In genomic region chr4:78386679-78387078, GRCh38 we compare ENCODE assay signal across 3 cellular contexts.
"Had no signal": no experiment of that assay in that cellular context is flagged by ENCODE, and none has a peak within 500 bp of the region (broad histone marks: within the 10 kb centered on the region; RNA-seq: fewer than 3 reads in every experiment).

No MANE protein-coding gene starts in this region.

- H3K4me3 ChIP-seq: GM12878 had no signal

- DNase-seq: GDM1, GF-D8 had no signal

- ATAC-seq: GM12878 had no signal
